ENCODE assay signal across 21 cellular contexts in the genomic region with DNA sequence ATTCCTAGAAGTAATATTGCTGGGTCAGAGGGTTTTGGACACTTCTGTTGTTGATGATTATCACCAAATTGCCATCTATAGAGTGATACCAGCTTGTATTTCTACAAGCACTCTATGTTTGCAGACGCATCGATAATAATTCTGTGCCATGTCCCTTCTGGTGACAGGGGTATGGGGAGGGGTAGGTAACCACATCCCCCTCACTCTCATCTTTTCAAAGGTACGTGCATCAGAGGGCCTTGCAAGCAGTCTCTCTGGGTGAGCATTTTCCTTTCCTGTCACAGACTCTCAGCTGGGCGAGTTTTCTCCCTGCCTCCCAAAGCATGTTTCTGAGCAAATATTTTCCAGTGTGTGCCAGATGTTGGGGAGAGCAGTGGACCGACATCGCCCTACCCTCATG.
DNase-seq lines count a peak whose midpoint lies in the region; TF ChIP-seq lines count a peak whose summit lies in the region.
"Had no signal": no experiment of that assay in that cellular context is flagged by ENCODE, and none has a peak within 500 bp of the region (broad histone marks: within the 10 kb centered on the region; RNA-seq: fewer than 3 reads in every experiment).

No MANE protein-coding gene starts in this region.

- H3K4me3 Mint-ChIP-seq in activated CD4-positive, alpha-beta T cell treated with anti-CD3 and anti-CD28 coated beads, Interleukin-2, amount 10 ng/mL, durations not matched to agents 24 days and 14 days: no peak overlapping the region
- H3K4me3 Mint-ChIP-seq in brain (no peak overlapping the region), osteocyte (ENCODE audit: unreplicated experiment) (no peak overlapping the region)
- H3K4me3 Mint-ChIP-seq: neural progenitor cell had no signal

- H3K9me3 Mint-ChIP-seq in activated CD4-positive, alpha-beta T cell treated with anti-CD3 and anti-CD28 coated beads, Interleukin-2, amount 10 ng/mL, durations not matched to agents 24 days and 14 days: no peaks in the 10 kb centered on the region
- peaks cover 0 to 8% (median 0%) of the 10 kb centered on the region in 5 experiments for H3K9me3 Mint-ChIP-seq in brain
- H3K9me3 Mint-ChIP-seq in osteocyte (ENCODE audit: unreplicated experiment): no peaks in the 10 kb centered on the region

- H3K4me3 ChIP-seq in Jurkat, Clone E6-1 (ENCODE audit: low read length): no peak overlapping the region
- H3K4me3 ChIP-seq: A549, K562, MG63, neural progenitor cell, stomach, transverse colon had no signal

- H3K4me1 Mint-ChIP-seq in activated CD4-positive, alpha-beta T cell treated with anti-CD3 and anti-CD28 coated beads, Interleukin-2, amount 10 ng/mL, durations not matched to agents 24 days and 14 days: peaks cover 46% of the 10 kb centered on the region
- H3K4me1 Mint-ChIP-seq in brain (peaks cover 51% of the 10 kb centered on the region), osteocyte (ENCODE audit: unreplicated experiment) (peaks cover 77% of the 10 kb centered on the region)

- no peaks in the 10 kb centered on the region for H3K27me3 Mint-ChIP-seq in activated CD4-positive, alpha-beta T cell treated with anti-CD3 and anti-CD28 coated beads, Interleukin-2, amount 10 ng/mL, durations not matched to agents 24 days and 14 days
- peaks cover 10% of the 10 kb centered on the region for H3K27me3 Mint-ChIP-seq in brain
- no peaks in the 10 kb centered on the region for H3K27me3 Mint-ChIP-seq in osteocyte (ENCODE audit: unreplicated experiment)

- no peak for DNase-seq in activated CD4-positive, alpha-beta T cell treated with anti-CD3 and anti-CD28 coated beads, Interleukin-2, amount 10 ng/mL, durations not matched to agents 24 days and 14 days
- no peak for DNase-seq in activated CD4-positive, alpha-beta T cell treated with anti-CD3 and anti-CD28 coated beads for 48 hours
- peak; percentile 31 for DNase-seq in Jurkat, Clone E6-1 (ENCODE audit: low read depth, low spot score)
- no peak for DNase-seq in osteocyte (ENCODE audit: extremely low spot score, unreplicated experiment)
- no peak for DNase-seq in NCI-H146 (lab: John Stamatoyannopoulos, UW)
- no peak for DNase-seq in dermis blood vessel endothelial cell
- no peak for DNase-seq in germinal center (ENCODE audit: low spot score)
- DNase-seq: activated CD4-positive, alpha-beta T cell treated with anti-CD3 and anti-CD28 coated beads for 4 hours; activated CD8-positive, alpha-beta memory T cell treated with anti-CD3 and anti-CD28 coated beads, Interleukin-2, amount 50 U/mL, for 48 hours; activated effector memory CD4-positive, alpha-beta T cell treated with anti-CD3 and anti-CD28 coated beads, Interleukin-2, amount 50 U/mL, for 16 hours; amniotic stem cell; DMS79 treated with DMSO at 0.1 percent for 48 hours; GOT3; MG63; NCI-H446 treated with DMSO at 0.1 percent for 48 hours; stomach; transverse colon had no signal

- TF ChIP-seq CTCF in brain (conservative IDR thresholded peaks at IDR 0.05): no peak
- TF ChIP-seq CTCF in osteocyte (IDR thresholded peaks at IDR 0.05): no peak

- intact Hi-C loops in activated CD4-positive, alpha-beta T cell treated with anti-CD3 and anti-CD28 coated beads, Interleukin-2, amount 10 ng/mL, durations not matched to agents 24 days and 14 days (cut with micrococcal nuclease): no loop called here

- peak overlapping the region; percentile 61 for H3K27ac Mint-ChIP-seq in activated CD4-positive, alpha-beta T cell treated with anti-CD3 and anti-CD28 coated beads, Interleukin-2, amount 10 ng/mL, durations not matched to agents 24 days and 14 days
- H3K27ac Mint-ChIP-seq in brain: peak overlapping the region in 3 of 5 experiments; percentile 29 to 79 (median 40)
- H3K27ac Mint-ChIP-seq in osteocyte (ENCODE audit: unreplicated experiment): peak overlapping the region; percentile 95
- H3K27ac Mint-ChIP-seq: neural progenitor cell had no signal

- H3K36me3 Mint-ChIP-seq in activated CD4-positive, alpha-beta T cell treated with anti-CD3 and anti-CD28 coated beads, Interleukin-2, amount 10 ng/mL, durations not matched to agents 24 days and 14 days (ENCODE audit: low read depth): no peaks in the 10 kb centered on the region
- H3K36me3 Mint-ChIP-seq in brain: peaks cover 60% of the 10 kb centered on the region
- H3K36me3 Mint-ChIP-seq in osteocyte (ENCODE audit: unreplicated experiment): peaks cover 32% of the 10 kb centered on the region

Comparison
In these comparisons a context has a peak if more than half of its experiments do, and no peak if none do; other contexts are left out.
1. H3K27ac Mint-ChIP-seq: peak in every context shown above with its lines; median percentile 95 in osteocyte; 61 in activated CD4-positive, alpha-beta T cell treated with anti-CD3 and anti-CD28 coated beads, Interleukin-2, amount 10 ng/mL, durations not matched to agents 24 days and 14 days; 40 in brain.